Comparison of ENCODE assay signal across 11 cellular contexts in genomic region chr5:40401965-40402364, GRCh38.
DNase-seq lines count a peak whose midpoint lies in the region; ATAC-seq and TF ChIP-seq lines count a peak whose summit lies in the region.
"Had no signal": no experiment of that assay in that cellular context is flagged by ENCODE, and none has a peak within 500 bp of the region (broad histone marks: within the 10 kb centered on the region; RNA-seq: fewer than 3 reads in every experiment).

No MANE protein-coding gene starts in this region.

- CTCF ChIA-PET in activated CD8-positive, alpha-beta T cell treated with anti-CD3 and anti-CD28 coated beads for 36 hours (lab: Charles Lee), result interaction anchor here (1.0 kb wide), 1 partner anchor 40 kb away, joined by 3 read pairs; no protein-coding TSS in a partner anchor

- ATAC-seq in activated CD8-positive, alpha-beta T cell treated with anti-CD3 and anti-CD28 coated beads for 36 hours, result peak; percentile 54
- no peak for ATAC-seq in GM21528 (IDR thresholded peaks at IDR 0.05; ENCODE audit: low FRiP score, unreplicated experiment)

- H3K9me3 Mint-ChIP-seq in activated CD8-positive, alpha-beta T cell treated with anti-CD3 and anti-CD28 coated beads for 36 hours, result peaks cover 13% of the 10 kb centered on the region
- H3K9me3 Mint-ChIP-seq: central memory CD8-positive, alpha-beta T cell had no signal

- peak overlapping the region; percentile 30 for H3K4me3 Mint-ChIP-seq in activated CD8-positive, alpha-beta T cell treated with anti-CD3 and anti-CD28 coated beads for 36 hours
- H3K4me3 Mint-ChIP-seq: central memory CD8-positive, alpha-beta T cell had no signal

- TF ChIP-seq CTCF in activated CD8-positive, alpha-beta T cell treated with anti-CD3 and anti-CD28 coated beads for 36 hours (IDR thresholded peaks at IDR 0.05), result no peak

- DNase-seq in AML-193 (lab: John Stamatoyannopoulos, UW), result peak; percentile 28 to 39
- DNase-seq in M059J (ENCODE audit: low read depth), result peak; percentile 96
- peak; percentile 79 for DNase-seq in activated CD8-positive, alpha-beta T cell treated with anti-CD3 and anti-CD28 coated beads for 36 hours
- peak; percentile 90 for DNase-seq in islet precursor cell
- no peak for DNase-seq in D341Med (ENCODE audit: low spot score)
- no peak for DNase-seq in cerebellum (ENCODE audit: low spot score)
- DNase-seq in NCI-H345 (lab: John Stamatoyannopoulos, UW), result no peak
- DNase-seq: NCI-H69, WERI-Rb-1 had no signal

- H3K4me1 Mint-ChIP-seq in activated CD8-positive, alpha-beta T cell treated with anti-CD3 and anti-CD28 coated beads for 36 hours (ENCODE audit: low read depth), result peaks cover 81% of the 10 kb centered on the region

- H3K27ac Mint-ChIP-seq in activated CD8-positive, alpha-beta T cell treated with anti-CD3 and anti-CD28 coated beads for 36 hours, result peak overlapping the region; percentile 73

- intact Hi-C loops in activated CD8-positive, alpha-beta T cell treated with anti-CD3 and anti-CD28 coated beads for 36 hours (cut with micrococcal nuclease), result loop anchor here (10.0 kb wide), 1 partner anchor 173 kb away; no protein-coding TSS in a partner anchor

- POLR2A ChIA-PET in activated CD8-positive, alpha-beta T cell treated with anti-CD3 and anti-CD28 coated beads for 36 hours (lab: Charles Lee), result interaction anchor here (1.2 to 1.5 kb wide), 4 partner anchors 8 to 280 kb away, joined by 3 to 4 read pairs (median 4); no protein-coding TSS in a partner anchor

- no peaks in the 10 kb centered on the region for H3K27me3 Mint-ChIP-seq in activated CD8-positive, alpha-beta T cell treated with anti-CD3 and anti-CD28 coated beads for 36 hours
- H3K27me3 Mint-ChIP-seq: central memory CD8-positive, alpha-beta T cell had no signal

- H3K36me3 Mint-ChIP-seq in activated CD8-positive, alpha-beta T cell treated with anti-CD3 and anti-CD28 coated beads for 36 hours (ENCODE audit: low read depth), result peaks cover 18% of the 10 kb centered on the region

Comparison
In these comparisons a context has a peak if more than half of its experiments do, and no peak if none do; other contexts are left out.
1. DNase-seq: peak in AML-193 (2 of 2), M059J (single experiment), activated CD8-positive, alpha-beta T cell treated with anti-CD3 and anti-CD28 coated beads for 36 hours (single experiment) and islet precursor cell (single experiment); none in D341Med (single experiment), cerebellum (single experiment) and NCI-H345 (single experiment).